ENCODE assay signal across 17 cellular contexts in the genomic region with DNA sequence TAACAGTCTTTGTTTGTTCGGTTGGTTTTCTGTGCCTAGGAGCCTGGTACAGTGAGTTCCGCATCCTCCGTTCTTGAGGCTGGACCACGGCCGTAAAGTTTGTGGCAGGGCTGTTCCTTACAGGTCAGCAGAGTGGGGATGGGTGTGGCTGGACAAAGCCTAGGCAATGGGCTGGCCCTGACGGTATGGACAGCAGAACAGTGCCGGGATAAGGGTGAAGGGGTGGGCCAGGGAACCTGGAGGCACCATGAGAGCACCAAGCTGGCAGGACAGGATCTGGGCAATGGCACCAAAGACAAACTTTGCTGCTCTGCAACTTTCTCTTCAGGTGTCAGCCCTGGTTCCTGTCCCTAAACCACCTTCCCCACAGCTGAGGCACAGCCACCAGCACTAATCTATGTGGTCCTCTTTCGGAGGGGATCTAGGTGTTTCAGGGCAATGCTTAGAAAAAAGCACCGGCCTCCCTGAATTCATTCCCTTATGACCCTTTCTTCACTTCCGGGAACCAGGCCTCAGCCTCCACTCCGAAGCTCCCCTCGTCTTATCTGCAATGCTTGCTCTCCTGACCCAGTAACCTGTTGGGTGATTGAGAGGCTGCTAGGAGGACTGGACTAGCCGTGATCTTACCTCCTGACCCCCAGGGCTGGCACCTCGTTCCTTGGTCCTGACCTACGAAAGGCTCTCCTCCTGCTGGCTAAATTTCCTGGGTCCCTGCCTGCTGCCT. TPM values are rescaled to one million over a fixed set of nuclear protein-coding genes. Genes with fewer than 3 reads are reported as not detected.
DNase-seq lines count a peak whose midpoint lies in the region; ATAC-seq and TF ChIP-seq lines count a peak whose summit lies in the region.
"Had no signal": no experiment of that assay in that cellular context is flagged by ENCODE, and none has a peak within 500 bp of the region (broad histone marks: within the 10 kb centered on the region; RNA-seq: fewer than 3 reads in every experiment).

No MANE protein-coding gene starts in this region.

- no peak overlapping the region for H3K4me2 ChIP-seq in IMR-90 (ENCODE audit: low read depth, low read length)
- H3K4me2 ChIP-seq: A549 had no signal

- H3K27me3 ChIP-seq in IMR-90 (ENCODE audit: control insufficient read depth, insufficient read depth, low read length), result peaks cover 23% of the 10 kb centered on the region

- no peaks in the 10 kb centered on the region for H3K79me1 ChIP-seq in IMR-90 (ENCODE audit: low read depth in 1 of 2, low read length in 2 of 2)

- H2BK20ac ChIP-seq in IMR-90 (ENCODE audit: low read depth, low read length), result no peak overlapping the region

- no peak overlapping the region for H3K14ac ChIP-seq in IMR-90 (replicated peaks; ENCODE audit: low read depth, low read length)

- H3K27ac ChIP-seq in IMR-90 (ENCODE audit: insufficient read depth, low read length), result no peak overlapping the region
- H3K27ac ChIP-seq: A549, C4-2B had no signal

- H3K4me1 Mint-ChIP-seq in immature natural killer cell, result peaks cover 0 to 2% of the 10 kb centered on the region in 2 donors

- no peak for TF ChIP-seq POLR2A in IMR-90 (IDR thresholded peaks at IDR 0.05; ENCODE audit: low read depth, low read length)

- peak overlapping the region in 1 of 6 donors; percentile 69 for H3K27ac Mint-ChIP-seq in immature natural killer cell
- H3K27ac Mint-ChIP-seq: HFFc6 had no signal

- DNase-seq in activated effector memory CD4-positive, alpha-beta T cell treated with anti-CD3 and anti-CD28 coated beads, Interleukin-2, amount 50 U/mL, for 16 hours, result peak; percentile 48
- no peak for DNase-seq in activated effector memory CD4-positive, alpha-beta T cell treated with Interleukin-2 at 50 U/mL for 16 hours
- no peak for DNase-seq in IMR-90
- DNase-seq in islet precursor cell, result peak; percentile 46
- peak; percentile 32 for DNase-seq in sciatic nerve (ENCODE audit: low spot score)
- no peak for DNase-seq in NCI-H146 (lab: John Stamatoyannopoulos, UW)
- no peak for DNase-seq in NCI-H1105 (lab: John Stamatoyannopoulos, UW)
- no peak for DNase-seq in immature natural killer cell
- DNase-seq: HFFc6, NCI-H1048, NCI-H1694, NCI-H2227 treated with DMSO at 0.1 percent for 48 hours, NCI-H524 treated with DMSO at 0.1 percent for 48 hours had no signal

- no peak overlapping the region for H2BK15ac ChIP-seq in IMR-90 (ENCODE audit: low read depth, low read length)

- peaks cover 0 to 4% (median 0%) of the 10 kb centered on the region in 6 donors for H3K9me3 Mint-ChIP-seq in immature natural killer cell
- H3K9me3 Mint-ChIP-seq: HFFc6 had no signal

- no peak overlapping the region for H2AK5ac ChIP-seq in IMR-90 (ENCODE audit: low read depth, low read length)

- H4K20me1 ChIP-seq in IMR-90 (ENCODE audit: insufficient read depth, low read length), result no peaks in the 10 kb centered on the region

- POLR2A ChIA-PET in IMR-90 (lab: Charles Lee; ENCODE audit: unreplicated experiment), result no interaction called here

- H2BK120ac ChIP-seq in IMR-90 (ENCODE audit: low read depth, low read length), result no peak overlapping the region

- no peak overlapping the region for H3K23ac ChIP-seq in IMR-90 (ENCODE audit: low read depth, low read length)

- peaks cover 16 to 33% (median 32%) of the 10 kb centered on the region in 3 donors for H3K36me3 Mint-ChIP-seq in immature natural killer cell

- H3K9ac ChIP-seq in IMR-90 (ENCODE audit: low read depth, low read length), result no peak overlapping the region

- intact Hi-C loops in IMR-90 (cut with micrococcal nuclease) (no loop called here), sciatic nerve (cut with DNase I) (no loop called here)

- ATAC-seq in IMR-90 (ENCODE audit: low read depth) (no peak), sciatic nerve (no peak)
- ATAC-seq: A549 had no signal

- H4K91ac ChIP-seq in IMR-90 (ENCODE audit: insufficient read depth, low read depth, low read length), result no peak overlapping the region

- dilution Hi-C loops in IMR-90 (cut with HindIII; ENCODE audit: low sequenced_read_pairs, unreplicated experiment), result no loop called here

- WGBS in IMR-90 (ENCODE audit: extremely low coverage in 2 of 2, insufficient read length in 1 of 2), 2 experiments, result 68% methylated on average over 6 of the region's 15 CpGs; no CpG with 5 or more reads in 1 of the 2 experiments

- no peak overlapping the region for H2BK5ac ChIP-seq in IMR-90 (ENCODE audit: low read depth, low read length, poor library complexity, severe bottlenecking)

- no peak overlapping the region for H2AK9ac ChIP-seq in IMR-90 (replicated peaks; ENCODE audit: low read depth, low read length, poor library complexity)

- no peak overlapping the region for H3K4me3 ChIP-seq in IMR-90 (ENCODE audit: insufficient read depth, low read depth, low read length)
- H3K4me3 ChIP-seq: A549 had no signal

- H3K4me3 Mint-ChIP-seq in immature natural killer cell, result no peak overlapping the region
- H3K4me3 Mint-ChIP-seq: HFFc6 had no signal

- H3K4ac ChIP-seq in IMR-90 (ENCODE audit: low read depth, low read length), result no peak overlapping the region

- H3K56ac ChIP-seq in IMR-90 (ENCODE audit: extremely low read depth, insufficient read depth, low read length), result no peak overlapping the region

- BruUV-seq in IMR-90 (replicated peaks; lab: Mats Ljungman, UMichigan), result no TSS peak

- H3K9me1 ChIP-seq in IMR-90 (ENCODE audit: insufficient read depth, low read length), result no peaks in the 10 kb centered on the region

- no peaks in the 10 kb centered on the region for H3K4me1 ChIP-seq in IMR-90 (ENCODE audit: control insufficient read depth, insufficient read depth, low read length)
- H3K4me1 ChIP-seq: A549 had no signal

- CTCF ChIA-PET in IMR-90 (lab: Yijun Ruan, JAX), result interaction anchor here (1.3 kb wide), 1 partner anchor 83 kb away, joined by 3 read pairs; no protein-coding TSS in a partner anchor

- no peaks in the 10 kb centered on the region for H3K36me3 ChIP-seq in IMR-90 (ENCODE audit: control insufficient read depth, insufficient read depth, low read length)

- H3K9me3 ChIP-seq in IMR-90 (ENCODE audit: control insufficient read depth, insufficient read depth, low read length), result no peaks in the 10 kb centered on the region

- in situ Hi-C loops in IMR-90 (cut with MboI; ENCODE audit: low sequenced_read_pairs), result no loop called here

- H3K27me3 Mint-ChIP-seq in immature natural killer cell (ENCODE audit: low read depth in 3 of 3), result peaks cover 0 to 3% (median 3%) of the 10 kb centered on the region in 3 donors

- no peak overlapping the region for H4K8ac ChIP-seq in IMR-90 (ENCODE audit: low read depth in 2 of 2, low read length in 2 of 2)

- TF ChIP-seq RAD21 in IMR-90 (IDR thresholded peaks at IDR 0.05; ENCODE audit: low read length), result no peak

- H2AFZ ChIP-seq in IMR-90 (replicated peaks; ENCODE audit: low read length, poor library complexity), result peak overlapping the region; percentile 37

- TF ChIP-seq CTCF in IMR-90 (conservative IDR thresholded peaks at IDR 0.05; ENCODE audit: low read depth, low read length), result no peak

- H4K5ac ChIP-seq in IMR-90 (ENCODE audit: low read depth, low read length), result no peak overlapping the region

- H3K18ac ChIP-seq in IMR-90 (ENCODE audit: low read depth, low read length), result no peak overlapping the region

TF ChIP-seq in IMR-90, 13 proteins besides CTCF, POLR2A, EP300 and RAD21:
- TF ChIP-seq MXI1 (IDR thresholded peaks at IDR 0.05; ENCODE audit: borderline replicate concordance, low read depth, low read length), result no peak
- TF ChIP-seq MAFK (IDR thresholded peaks at IDR 0.05; ENCODE audit: low read depth, low read length), result no peak
- no peak for TF ChIP-seq RFX5 (IDR thresholded peaks at IDR 0.05; ENCODE audit: low read depth, low read length)
- TF ChIP-seq CHD1 (IDR thresholded peaks at IDR 0.05; ENCODE audit: low read depth, low read length), result no peak
- TF ChIP-seq RCOR1 (IDR thresholded peaks at IDR 0.05; ENCODE audit: insufficient replicate concordance, low read length), result no peak
- TF ChIP-seq, protein P1, sequence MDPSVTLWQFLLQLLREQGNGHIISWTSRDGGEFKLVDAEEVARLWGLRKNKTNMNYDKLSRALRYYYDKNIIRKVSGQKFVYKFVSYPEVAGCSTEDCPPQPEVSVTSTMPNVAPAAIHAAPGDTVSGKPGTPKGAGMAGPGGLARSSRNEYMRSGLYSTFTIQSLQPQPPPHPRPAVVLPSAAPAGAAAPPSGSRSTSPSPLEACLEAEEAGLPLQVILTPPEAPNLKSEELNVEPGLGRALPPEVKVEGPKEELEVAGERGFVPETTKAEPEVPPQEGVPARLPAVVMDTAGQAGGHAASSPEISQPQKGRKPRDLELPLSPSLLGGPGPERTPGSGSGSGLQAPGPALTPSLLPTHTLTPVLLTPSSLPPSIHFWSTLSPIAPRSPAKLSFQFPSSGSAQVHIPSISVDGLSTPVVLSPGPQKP (IDR thresholded peaks at IDR 0.05; ENCODE audit: borderline replicate concordance, low read depth, low read length), result no peak
- TF ChIP-seq BHLHE40 (IDR thresholded peaks at IDR 0.05; ENCODE audit: low read depth, low read length), result no peak
- TF ChIP-seq, protein P2, sequence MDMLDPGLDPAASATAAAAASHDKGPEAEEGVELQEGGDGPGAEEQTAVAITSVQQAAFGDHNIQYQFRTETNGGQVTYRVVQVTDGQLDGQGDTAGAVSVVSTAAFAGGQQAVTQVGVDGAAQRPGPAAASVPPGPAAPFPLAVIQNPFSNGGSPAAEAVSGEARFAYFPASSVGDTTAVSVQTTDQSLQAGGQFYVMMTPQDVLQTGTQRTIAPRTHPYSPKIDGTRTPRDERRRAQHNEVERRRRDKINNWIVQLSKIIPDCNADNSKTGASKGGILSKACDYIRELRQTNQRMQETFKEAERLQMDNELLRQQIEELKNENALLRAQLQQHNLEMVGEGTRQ (IDR thresholded peaks at IDR 0.05; ENCODE audit: low read depth, low read length), result no peak
- no peak for TF ChIP-seq MAZ (IDR thresholded peaks at IDR 0.05; ENCODE audit: borderline replicate concordance, low read depth, low read length)
- TF ChIP-seq SMC3 (IDR thresholded peaks at IDR 0.05; ENCODE audit: low read depth, low read length), result no peak
- no peak for TF ChIP-seq CEBPB (IDR thresholded peaks at IDR 0.05; ENCODE audit: low read depth, low read length)
- TF ChIP-seq FOS (IDR thresholded peaks at IDR 0.05; ENCODE audit: low read depth, low read length), result no peak
- no peak for TF ChIP-seq NFE2L2 (IDR thresholded peaks at IDR 0.05; ENCODE audit: low read depth, low read length)

RNA-seq across cellular contexts. Expression of a gene that starts 54.4 kb away (rescaled TPM):
- total RNA-seq in IMR-90 (2012; rRNA removed) (not detected in 2 replicates), sciatic nerve (4.7 TPM)
- polyA plus RNA-seq in IMR-90 (2012; rRNA removed) (not detected in 2 replicates), immature natural killer cell (1 to 10 TPM; 2.2 to 6.1 (median 3.9) TPM)
- not detected in 2 replicates for polyA plus RNA-seq in IMR-90 (2012; cell fraction: cytosol; rRNA removed)
- polyA plus RNA-seq in IMR-90 (2012; cell fraction: nucleus; rRNA removed; ENCODE audit: low replicate concordance), result not detected in 2 replicates
- total RNA-seq: HFFc6, MCF 10A, RPMI7951 had no signal
- polyA plus RNA-seq: A549 had no signal

Comparison
In these comparisons a context has a peak if more than half of its experiments do, and no peak if none do; other contexts are left out.
1. DNase-seq: peak in activated effector memory CD4-positive, alpha-beta T cell treated with anti-CD3 and anti-CD28 coated beads, Interleukin-2, amount 50 U/mL, for 16 hours (single experiment), islet precursor cell (single experiment) and sciatic nerve (single experiment); none in activated effector memory CD4-positive, alpha-beta T cell treated with Interleukin-2 at 50 U/mL for 16 hours (single experiment), IMR-90 (single experiment), NCI-H146 (single experiment), NCI-H1105 (single experiment) and immature natural killer cell (0 of 3).